11 cellular contexts compared by ENCODE assay signal in genomic region chr2:156445311-156446218, GRCh38. TPM values are rescaled to one million over a fixed set of nuclear protein-coding genes. Genes with fewer than 3 reads are reported as not detected.
DNase-seq lines count a peak whose midpoint lies in the region; ATAC-seq and TF ChIP-seq lines count a peak whose summit lies in the region.
"Had no signal": no experiment of that assay in that cellular context is flagged by ENCODE, and none has a peak within 500 bp of the region (broad histone marks: within the 10 kb centered on the region; RNA-seq: fewer than 3 reads in every experiment).

No MANE protein-coding gene starts in this region.

- POLR2A ChIA-PET in activated CD8-positive, alpha-beta T cell treated with anti-CD3 and anti-CD28 coated beads for 36 hours (lab: Charles Lee) = no interaction called here

- peaks cover 5% of the 10 kb centered on the region for H3K9me3 Mint-ChIP-seq in activated CD8-positive, alpha-beta T cell treated with anti-CD3 and anti-CD28 coated beads for 36 hours
- H3K9me3 Mint-ChIP-seq: activated T-cell treated with anti-CD3 and anti-CD28 coated beads, Interleukin-2, amount 50 U/mL, for 72 hours had no signal

- H3K4me3 Mint-ChIP-seq in activated CD8-positive, alpha-beta T cell treated with anti-CD3 and anti-CD28 coated beads for 36 hours = no peak overlapping the region
- H3K4me3 Mint-ChIP-seq: activated T-cell treated with anti-CD3 and anti-CD28 coated beads, Interleukin-2, amount 50 U/mL, for 72 hours had no signal

- H3K36me3 Mint-ChIP-seq in activated CD8-positive, alpha-beta T cell treated with anti-CD3 and anti-CD28 coated beads for 36 hours (ENCODE audit: low read depth) = peaks cover 20% of the 10 kb centered on the region

- H3K27me3 Mint-ChIP-seq in activated CD8-positive, alpha-beta T cell treated with anti-CD3 and anti-CD28 coated beads for 36 hours = no peaks in the 10 kb centered on the region

- CTCF ChIA-PET in activated CD8-positive, alpha-beta T cell treated with anti-CD3 and anti-CD28 coated beads for 36 hours (lab: Charles Lee) = no interaction called here

- intact Hi-C loops in left ventricle myocardium superior (cut with micrococcal nuclease) = no loop called here
- intact Hi-C loops in activated CD8-positive, alpha-beta T cell treated with anti-CD3 and anti-CD28 coated beads for 36 hours (cut with micrococcal nuclease) = no loop called here

- TF ChIP-seq CTCF in activated CD8-positive, alpha-beta T cell treated with anti-CD3 and anti-CD28 coated beads for 36 hours (IDR thresholded peaks at IDR 0.05) = no peak

- peak; percentile 78 for DNase-seq in GM04503 (ENCODE audit: low read depth)
- peak; percentile 62 for DNase-seq in H4 (ENCODE audit: low spot score)
- peak; percentile 57 for DNase-seq in NCI-H460 (ENCODE audit: extremely low read depth, low read depth)
- no peak for DNase-seq in left ventricle myocardium superior
- no peak for DNase-seq in NCI-H1105 (lab: John Stamatoyannopoulos, UW)
- no peak for DNase-seq in activated CD8-positive, alpha-beta T cell treated with anti-CD3 and anti-CD28 coated beads for 36 hours
- no peak for DNase-seq in activated effector memory CD4-positive, alpha-beta T cell treated with Interleukin-2 at 50 U/mL for 16 hours
- DNase-seq in central memory CD4-positive, alpha-beta T cell = no peak
- DNase-seq: activated T-cell treated with anti-CD3 and anti-CD28 coated beads, Interleukin-2, amount 50 U/mL, for 72 hours; left cardiac atrium; NCI-H526 had no signal

- peak; percentile 50 for ATAC-seq in left ventricle myocardium superior
- no peak for ATAC-seq in activated CD8-positive, alpha-beta T cell treated with anti-CD3 and anti-CD28 coated beads for 36 hours
- ATAC-seq: activated T-cell treated with anti-CD3 and anti-CD28 coated beads, Interleukin-2, amount 50 U/mL, for 72 hours had no signal

- no peak overlapping the region for H3K27ac Mint-ChIP-seq in activated CD8-positive, alpha-beta T cell treated with anti-CD3 and anti-CD28 coated beads for 36 hours
- H3K27ac Mint-ChIP-seq: activated T-cell treated with anti-CD3 and anti-CD28 coated beads, Interleukin-2, amount 50 U/mL, for 72 hours had no signal

- peaks cover 16% of the 10 kb centered on the region for H3K4me1 Mint-ChIP-seq in activated CD8-positive, alpha-beta T cell treated with anti-CD3 and anti-CD28 coated beads for 36 hours (ENCODE audit: low read depth)

RNA-seq across cellular contexts. Expression of gene GPD2, which starts 9.4 kb away (rescaled TPM):
- 72.2 and 84.6 TPM in 2 replicates for total RNA-seq in H4 (2014; rRNA removed; shearing (Covaris generic))
- 86.5 and 92.3 TPM in 2 replicates for total RNA-seq in NCI-H460 (2014; rRNA removed; shearing (Covaris generic))
- polyA plus RNA-seq in NCI-H460 (2014; cell fraction: nucleus; rRNA removed) = 51.5 and 128 TPM in 2 replicates
- total RNA-seq in left ventricle myocardium superior = 18.5 TPM
- 10 to 100 TPM; 33.5 to 40.9 TPM for total RNA-seq in activated CD8-positive, alpha-beta T cell treated with anti-CD3 and anti-CD28 coated beads for 36 hours

Comparison
In these comparisons a context has a peak if more than half of its experiments do, and no peak if none do; other contexts are left out.
1. DNase-seq: peak in GM04503 (single experiment), H4 (single experiment) and NCI-H460 (single experiment); none in left ventricle myocardium superior (single experiment), NCI-H1105 (single experiment), activated CD8-positive, alpha-beta T cell treated with anti-CD3 and anti-CD28 coated beads for 36 hours (single experiment), activated effector memory CD4-positive, alpha-beta T cell treated with Interleukin-2 at 50 U/mL for 16 hours (single experiment) and central memory CD4-positive, alpha-beta T cell (single experiment).